ENCODE assay signal across 10 cellular contexts in the genomic region with DNA sequence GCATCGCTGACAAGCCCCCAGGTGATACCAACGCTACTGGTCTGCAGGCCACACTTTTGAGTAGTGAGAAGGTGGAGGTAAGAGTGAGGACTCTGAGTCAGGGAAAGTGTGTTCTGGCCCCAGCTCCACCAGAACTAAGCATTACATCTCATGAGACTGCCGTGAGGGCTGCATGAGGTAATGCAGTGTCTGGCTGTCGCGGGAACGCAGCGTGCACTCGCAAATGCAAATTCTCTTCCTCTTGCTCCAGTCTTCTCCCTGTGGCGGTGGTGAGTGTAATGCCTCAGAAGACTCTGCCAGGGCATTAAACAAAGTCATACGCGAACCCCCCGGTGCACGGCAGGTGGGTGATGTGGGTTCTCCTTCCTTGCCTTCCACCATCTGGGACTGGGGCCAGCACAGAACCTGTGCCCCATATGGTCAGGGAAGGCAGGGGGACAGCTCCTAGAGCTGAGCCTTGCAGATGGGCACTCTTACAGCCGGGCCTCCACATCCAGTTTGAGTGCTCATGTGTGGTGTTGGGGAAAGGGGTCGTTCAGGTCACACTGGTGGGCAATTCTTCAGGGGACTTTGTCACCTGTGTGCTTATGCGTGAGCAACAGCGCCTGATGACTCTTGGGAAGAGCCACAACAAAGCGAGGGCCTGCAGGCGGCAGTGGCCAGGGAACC.
DNase-seq lines count a peak whose midpoint lies in the region; ATAC-seq, FAIRE-seq and TF ChIP-seq lines count a peak whose summit lies in the region.
"Had no signal": no experiment of that assay in that cellular context is flagged by ENCODE, and none has a peak within 500 bp of the region (broad histone marks: within the 10 kb centered on the region; RNA-seq: fewer than 3 reads in every experiment).

No MANE protein-coding gene starts in this region.

- no peaks in the 10 kb centered on the region for H3K27me3 Mint-ChIP-seq in stimulated activated naive CD8-positive, alpha-beta T cell treated with anti-CD3 and anti-CD28 coated beads, Interleukin-15, amount 100 ng/mL, for 72 hours
- H3K27me3 Mint-ChIP-seq: activated T-helper 17 cell treated with anti-CD3 and anti-CD28 coated beads, Interleukin-2, amount 50 U/mL, for 72 hours had no signal

- RAD21 ChIA-PET in GM12878 (lab: Charles Lee; ENCODE audit: unreplicated experiment) = no interaction called here

- TF ChIP-seq EP300 in GM12878 (IDR thresholded peaks at IDR 0.05; ENCODE audit: borderline replicate concordance in 1 of 2, control insufficient read depth in 1 of 2, low read depth in 2 of 2, low read length in 2 of 2) (no peak), gastroesophageal sphincter (IDR thresholded peaks at IDR 0.05) (no peak)

- H3K9me3 Mint-ChIP-seq in stimulated activated naive CD8-positive, alpha-beta T cell treated with anti-CD3 and anti-CD28 coated beads, Interleukin-15, amount 100 ng/mL, for 72 hours = no peaks in the 10 kb centered on the region
- H3K9me3 Mint-ChIP-seq: activated T-helper 17 cell treated with anti-CD3 and anti-CD28 coated beads, Interleukin-2, amount 50 U/mL, for 72 hours had no signal

- H3K79me2 ChIP-seq in GM12878 (ENCODE audit: control insufficient read depth, insufficient read depth, low read length) = no peaks in the 10 kb centered on the region; the same call in 1 of the 2 replicates

- peaks cover 30% of the 10 kb centered on the region for H3K4me1 Mint-ChIP-seq in stimulated activated naive CD8-positive, alpha-beta T cell treated with anti-CD3 and anti-CD28 coated beads, Interleukin-15, amount 100 ng/mL, for 72 hours
- H3K4me1 Mint-ChIP-seq: activated T-helper 17 cell treated with anti-CD3 and anti-CD28 coated beads, Interleukin-2, amount 50 U/mL, for 72 hours had no signal

- peak overlapping the region; percentile 18 for H2AFZ ChIP-seq in GM12878 (ENCODE audit: control insufficient read depth, low read depth, low read length)

- H3K27ac Mint-ChIP-seq in stimulated activated naive CD8-positive, alpha-beta T cell treated with anti-CD3 and anti-CD28 coated beads, Interleukin-15, amount 100 ng/mL, for 72 hours = peak overlapping the region in 1 of 2 donors; percentile 51
- H3K27ac Mint-ChIP-seq: activated T-helper 17 cell treated with anti-CD3 and anti-CD28 coated beads, Interleukin-2, amount 50 U/mL, for 72 hours had no signal

- H3K4me1 ChIP-seq in GM12878 (ENCODE audit: control insufficient read depth, insufficient read depth, low read length) (peaks cover 41% of the 10 kb centered on the region), gastroesophageal sphincter (no peaks in the 10 kb centered on the region), ascending aorta (no peaks in the 10 kb centered on the region)

- H3K27me3 ChIP-seq in GM12878 (replicated peaks in 1 of 2; ENCODE audit: control insufficient read depth in 2 of 2, insufficient read depth in 2 of 2, low read length in 1 of 2) (no peaks in the 10 kb centered on the region), brain microvascular endothelial cell (replicated peaks) (no peaks in the 10 kb centered on the region), gastroesophageal sphincter (no peaks in the 10 kb centered on the region), ascending aorta (no peaks in the 10 kb centered on the region)

- no TSS peak for BruUV-seq in GM12878 (replicated peaks; lab: Mats Ljungman, UMichigan)

- H3K9ac ChIP-seq in GM12878 (ENCODE audit: control insufficient read depth, insufficient read depth, low read length) = peak overlapping the region; percentile 39

- H3K4me2 ChIP-seq in GM12878 (ENCODE audit: control insufficient read depth, insufficient read depth) = peak overlapping the region; percentile 81

- SMC1A ChIA-PET in GM12878 (lab: Charles Lee; ENCODE audit: uncharacterized antibody, unreplicated experiment) = no interaction called here

- TF ChIP-seq RAD21 in GM12878 (IDR thresholded peaks at IDR 0.05; ENCODE audit: insufficient read depth, low read depth, low read length) = no peak

- no peak for DNase-seq in stimulated activated naive CD8-positive, alpha-beta T cell treated with anti-CD3 and anti-CD28 coated beads, Interleukin-15, amount 100 ng/mL, for 72 hours
- no peak for DNase-seq in stimulated activated naive CD8-positive, alpha-beta T cell treated with anti-CD3 and anti-CD28 coated beads, Interleukin-15, Interleukin-2, amounts not matched to agents 100 U/mL and 50 U/mL, for 24 hours
- peak; percentile 39 for DNase-seq in GM12878 (ENCODE audit: low read depth, low spot score)
- no peak for DNase-seq in brain microvascular endothelial cell
- no peak for DNase-seq in NCI-H187 (lab: John Stamatoyannopoulos, UW)
- DNase-seq in ascending aorta (ENCODE audit: low spot score in 2 of 2) = no peak
- DNase-seq: NCI-H1092 treated with DMSO at 0.1 percent for 48 hours had no signal

- peak; percentile 61 for TF ChIP-seq POLR2A in GM12878 (IDR thresholded peaks at IDR 0.05; ENCODE audit: low read depth, low read length)
- no peak for TF ChIP-seq POLR2A in gastroesophageal sphincter (IDR thresholded peaks at IDR 0.05)

- POLR2A ChIA-PET in GM12878 (lab: Charles Lee) = no interaction called here

- FAIRE-seq in GM12878 (lab: Jason Lieb, UNC) = peak; percentile 62

- WGBS in GM12878 (ENCODE audit: insufficient coverage, insufficient replicate concordance, low lambda C conversion rate, missing lambda C conversion rate) = 25% methylated on average over 19 of the region's 19 CpGs
- WGBS in gastroesophageal sphincter (ENCODE audit: low coverage in 1 of 2), 2 donors = 67 to 86% methylated on average over 2 to 11 of the region's 19 CpGs

- CTCF ChIA-PET in GM12878 (lab: Yijun Ruan, JAX) = interaction anchor here (0.9 to 1.6 kb wide), 2 partner anchors 12 to 413 kb away, joined by 3 read pairs; no protein-coding TSS in a partner anchor

- H3K4me3 ChIP-seq in GM12878 (no peak overlapping the region; the same call in 1 of the 2 replicates), brain microvascular endothelial cell (ENCODE audit: low read depth, low read length) (no peak overlapping the region), gastroesophageal sphincter (no peak overlapping the region), ascending aorta (no peak overlapping the region)

- H3K27ac ChIP-seq in GM12878 (ENCODE audit: control insufficient read depth, insufficient read depth) (peak overlapping the region; percentile 62), brain microvascular endothelial cell (no peak overlapping the region), gastroesophageal sphincter (no peak overlapping the region), ascending aorta (no peak overlapping the region)

- no peaks in the 10 kb centered on the region for H3K9me3 ChIP-seq in GM12878 (replicated peaks; ENCODE audit: control insufficient read depth, insufficient read depth, low read length)
- H3K9me3 ChIP-seq in gastroesophageal sphincter = no peaks in the 10 kb centered on the region
- no peaks in the 10 kb centered on the region for H3K9me3 ChIP-seq in ascending aorta

- no peaks in the 10 kb centered on the region for H4K20me1 ChIP-seq in GM12878 (ENCODE audit: control insufficient read depth, insufficient read depth)

- H3K4me3 Mint-ChIP-seq in stimulated activated naive CD8-positive, alpha-beta T cell treated with anti-CD3 and anti-CD28 coated beads, Interleukin-15, amount 100 ng/mL, for 72 hours = no peak overlapping the region
- H3K4me3 Mint-ChIP-seq: activated T-helper 17 cell treated with anti-CD3 and anti-CD28 coated beads, Interleukin-2, amount 50 U/mL, for 72 hours had no signal

- TF ChIP-seq CTCF in GM12878 (IDR thresholded peaks at IDR 0.05 in 2 of 3, conservative IDR thresholded peaks at IDR 0.05 in 1 of 3; ENCODE audit: control insufficient read depth in 2 of 3, extremely low read depth in 1 of 3, insufficient read depth in 1 of 3, low read depth in 3 of 3, low read length in 3 of 3) (no peak), brain microvascular endothelial cell (IDR thresholded peaks at IDR 0.05; ENCODE audit: low read depth, low read length, missing control alignments) (no peak), gastroesophageal sphincter (IDR thresholded peaks at IDR 0.05) (no peak), ascending aorta (IDR thresholded peaks at IDR 0.05) (no peak)

- ATAC-seq in stimulated activated naive CD8-positive, alpha-beta T cell treated with anti-CD3 and anti-CD28 coated beads, Interleukin-15, amount 100 ng/mL, for 72 hours = peak; percentile 26
- no peak for ATAC-seq in stimulated activated naive CD8-positive, alpha-beta T cell treated with anti-CD3 and anti-CD28 coated beads, Interleukin-15, Interleukin-2, amounts not matched to agents 100 U/mL and 50 U/mL, for 24 hours
- ATAC-seq in HG02970 (IDR thresholded peaks at IDR 0.05; ENCODE audit: low FRiP score, unreplicated experiment) (peak; percentile 54), GM12878 (peak; percentile 78), gastroesophageal sphincter (no peak)

- no peaks in the 10 kb centered on the region for H3K36me3 ChIP-seq in GM12878 (ENCODE audit: control insufficient read depth in 2 of 2, insufficient read depth in 2 of 2, low read length in 1 of 2)
- no peaks in the 10 kb centered on the region for H3K36me3 ChIP-seq in brain microvascular endothelial cell (replicated peaks)
- no peaks in the 10 kb centered on the region for H3K36me3 ChIP-seq in gastroesophageal sphincter
- no peaks in the 10 kb centered on the region for H3K36me3 ChIP-seq in ascending aorta

- intact Hi-C loops in GM12878 (cut with micrococcal nuclease; ENCODE audit: unreplicated experiment) = no loop called here
- intact Hi-C loops in ascending aorta (cut with DNase I) = no loop called here

- in situ Hi-C loops in GM12878 (cut with MboI) = loop anchor here (5.0 kb wide), 1 partner anchor 418 kb away; no protein-coding TSS in a partner anchor
- in situ Hi-C loops in brain microvascular endothelial cell (cut with HindIII; ENCODE audit: low pct_ligation_motif_present, low sequenced_read_pairs) = no loop called here

Comparison
In these comparisons a context has a peak if more than half of its experiments do, and no peak if none do; other contexts are left out.
1. ATAC-seq: peak in stimulated activated naive CD8-positive, alpha-beta T cell treated with anti-CD3 and anti-CD28 coated beads, Interleukin-15, amount 100 ng/mL, for 72 hours (single experiment), HG02970 (single experiment) and GM12878 (single experiment); none in stimulated activated naive CD8-positive, alpha-beta T cell treated with anti-CD3 and anti-CD28 coated beads, Interleukin-15, Interleukin-2, amounts not matched to agents 100 U/mL and 50 U/mL, for 24 hours (single experiment) and gastroesophageal sphincter (single experiment).